In the genomic region with DNA sequence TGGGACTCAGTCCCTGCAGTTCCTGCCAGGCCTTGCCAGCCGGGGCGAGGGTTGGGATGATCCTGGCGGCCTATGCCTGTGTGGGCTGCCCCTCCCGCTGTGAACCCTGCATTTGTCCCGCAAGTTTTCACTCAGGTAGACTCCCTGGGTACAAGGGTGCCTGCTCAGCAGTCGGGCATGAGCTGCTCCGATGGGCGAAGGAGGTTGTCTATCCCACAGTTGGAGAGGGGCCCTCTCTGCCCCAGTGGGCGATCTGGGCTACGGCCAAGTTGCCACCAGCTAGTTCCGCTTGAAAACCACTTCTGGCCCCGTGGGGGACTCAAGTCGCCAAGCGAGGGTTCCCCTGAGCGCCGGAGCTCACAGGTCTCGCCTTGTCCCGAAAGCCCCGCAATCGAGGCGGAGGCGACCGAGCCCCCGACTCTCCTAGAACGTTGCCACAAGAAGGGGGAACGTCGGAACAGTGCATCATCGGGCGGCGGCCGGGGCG, we compare ENCODE assay signal across 8 cellular contexts. TPM values are rescaled to one million over a fixed set of nuclear protein-coding genes. Genes with fewer than 3 reads are reported as not detected.
DNase-seq lines count a peak whose midpoint lies in the region; ATAC-seq lines count a peak whose summit lies in the region.

No MANE protein-coding gene starts in this region.

- peak overlapping the region; percentile 94 for H3K27ac Mint-ChIP-seq in activated naive CD4-positive, alpha-beta T cell treated with anti-CD3 and anti-CD28 coated beads for 36 hours
- H3K27ac Mint-ChIP-seq in stimulated activated memory B cell treated with anti-CD40 and anti-IgM and Interleukin-4, amounts not matched to agents 10 μg/mL and 1 μg/mL and 100 μg/mL, for 72 hours: peak overlapping the region; percentile 87

- H3K4me3 ChIP-seq in adipocyte (ENCODE audit: low read length): peak overlapping the region; percentile 78
- peak overlapping the region; percentile 45 for H3K4me3 ChIP-seq in iPS-18c (ENCODE audit: insufficient read depth, low read depth, low read length)

- ATAC-seq in HG03342 (IDR thresholded peaks at IDR 0.05; ENCODE audit: unreplicated experiment): peak; percentile 5
- peak; percentile 51 for ATAC-seq in stimulated activated memory B cell treated with anti-CD40 and anti-IgM and Interleukin-4, amounts not matched to agents 10 μg/mL and 1 μg/mL and 100 μg/mL, for 72 hours
- ATAC-seq in HG03439 (IDR thresholded peaks at IDR 0.05; ENCODE audit: unreplicated experiment): no peak

- peaks cover 39% of the 10 kb centered on the region for H3K4me1 ChIP-seq in adipocyte (ENCODE audit: control insufficient read depth, insufficient read depth, low read length)

- H3K9ac ChIP-seq in adipocyte (ENCODE audit: low read length): peak overlapping the region; percentile 85

- CTCF ChIA-PET in activated naive CD4-positive, alpha-beta T cell treated with anti-CD3 and anti-CD28 coated beads for 36 hours (lab: Charles Lee): interaction anchor here (0.9 to 3.4 kb wide), 3 partner anchors 15 to 75 kb away, joined by 3 to 18 read pairs (median 6); partner anchors contain the start of genes CDCA3 and USP5

- H3K4me1 Mint-ChIP-seq in activated naive CD4-positive, alpha-beta T cell treated with anti-CD3 and anti-CD28 coated beads for 36 hours (ENCODE audit: low read depth): peaks cover 47% of the 10 kb centered on the region
- peaks cover 50% of the 10 kb centered on the region for H3K4me1 Mint-ChIP-seq in stimulated activated memory B cell treated with anti-CD40 and anti-IgM and Interleukin-4, amounts not matched to agents 10 μg/mL and 1 μg/mL and 100 μg/mL, for 72 hours

- H3K4me3 Mint-ChIP-seq in activated naive CD4-positive, alpha-beta T cell treated with anti-CD3 and anti-CD28 coated beads for 36 hours: peak overlapping the region; percentile 98
- H3K4me3 Mint-ChIP-seq in stimulated activated memory B cell treated with anti-CD40 and anti-IgM and Interleukin-4, amounts not matched to agents 10 μg/mL and 1 μg/mL and 100 μg/mL, for 72 hours: peak overlapping the region; percentile 93

- no peaks in the 10 kb centered on the region for H3K27me3 Mint-ChIP-seq in activated naive CD4-positive, alpha-beta T cell treated with anti-CD3 and anti-CD28 coated beads for 36 hours (ENCODE audit: low read depth)
- no peaks in the 10 kb centered on the region for H3K27me3 Mint-ChIP-seq in stimulated activated memory B cell treated with anti-CD40 and anti-IgM and Interleukin-4, amounts not matched to agents 10 μg/mL and 1 μg/mL and 100 μg/mL, for 72 hours

- no peak for DNase-seq in activated naive CD4-positive, alpha-beta T cell treated with anti-CD3 and anti-CD28 coated beads for 36 hours
- DNase-seq in activated naive CD4-positive, alpha-beta T cell (lab: John Stamatoyannopoulos, UW): no peak
- DNase-seq in adipocyte (ENCODE audit: low read depth): no peak
- DNase-seq in effector CD4-positive, alpha-beta T cell: no peak

- H3K9me3 ChIP-seq in adipocyte (ENCODE audit: control insufficient read depth, low read length): no peaks in the 10 kb centered on the region
- H3K9me3 ChIP-seq in iPS-18c (ENCODE audit: control insufficient read depth, insufficient read depth, low read length): peaks cover 2% of the 10 kb centered on the region

- H3K27me3 ChIP-seq in adipocyte (replicated peaks; ENCODE audit: control insufficient read depth, insufficient read depth, low read length): no peaks in the 10 kb centered on the region

- H3K36me3 ChIP-seq in adipocyte (ENCODE audit: control insufficient read depth, insufficient read depth, low read length, severe bottlenecking): peaks cover 62% of the 10 kb centered on the region

- intact Hi-C loops in activated naive CD4-positive, alpha-beta T cell treated with anti-CD3 and anti-CD28 coated beads for 36 hours (cut with micrococcal nuclease): loop anchor here (1.0 kb wide), 1 partner anchor 114 kb away; the partner anchor contains the start of gene MLF2

- peaks cover 50% of the 10 kb centered on the region for H3K36me3 Mint-ChIP-seq in activated naive CD4-positive, alpha-beta T cell treated with anti-CD3 and anti-CD28 coated beads for 36 hours (ENCODE audit: low read depth)
- H3K36me3 Mint-ChIP-seq in stimulated activated memory B cell treated with anti-CD40 and anti-IgM and Interleukin-4, amounts not matched to agents 10 μg/mL and 1 μg/mL and 100 μg/mL, for 72 hours: peaks cover 57% of the 10 kb centered on the region

- no peaks in the 10 kb centered on the region for H3K9me3 Mint-ChIP-seq in activated naive CD4-positive, alpha-beta T cell treated with anti-CD3 and anti-CD28 coated beads for 36 hours
- no peaks in the 10 kb centered on the region for H3K9me3 Mint-ChIP-seq in stimulated activated memory B cell treated with anti-CD40 and anti-IgM and Interleukin-4, amounts not matched to agents 10 μg/mL and 1 μg/mL and 100 μg/mL, for 72 hours

RNA-seq across cellular contexts. Expression of gene TPI1, which starts 0.4 kb away (rescaled TPM):
- 1,000 to 10,000 TPM; 1,222 to 1,282 TPM for total RNA-seq in activated naive CD4-positive, alpha-beta T cell treated with anti-CD3 and anti-CD28 coated beads for 36 hours

RNA-seq across cellular contexts. Expression of gene SPSB2, which starts 6.1 kb away (rescaled TPM):
- total RNA-seq in activated naive CD4-positive, alpha-beta T cell treated with anti-CD3 and anti-CD28 coated beads for 36 hours: 1 to 10 TPM; 2.6 to 2.8 TPM

RNA-seq across cellular contexts. Expression of gene USP5, which starts 15.0 kb away (rescaled TPM):
- total RNA-seq in activated naive CD4-positive, alpha-beta T cell treated with anti-CD3 and anti-CD28 coated beads for 36 hours: 100 to 1,000 TPM; 115 to 123 TPM

RNA-seq across cellular contexts. Expression of gene CDCA3, which starts 15.9 kb away (rescaled TPM):
- 100 to 1,000 TPM; 106 to 108 TPM for total RNA-seq in activated naive CD4-positive, alpha-beta T cell treated with anti-CD3 and anti-CD28 coated beads for 36 hours

RNA-seq across cellular contexts. Expression of gene GNB3, which starts 26.2 kb away (rescaled TPM):
- under 1 TPM; 0.48 to 0.54 TPM for total RNA-seq in activated naive CD4-positive, alpha-beta T cell treated with anti-CD3 and anti-CD28 coated beads for 36 hours
